In the genomic region with DNA sequence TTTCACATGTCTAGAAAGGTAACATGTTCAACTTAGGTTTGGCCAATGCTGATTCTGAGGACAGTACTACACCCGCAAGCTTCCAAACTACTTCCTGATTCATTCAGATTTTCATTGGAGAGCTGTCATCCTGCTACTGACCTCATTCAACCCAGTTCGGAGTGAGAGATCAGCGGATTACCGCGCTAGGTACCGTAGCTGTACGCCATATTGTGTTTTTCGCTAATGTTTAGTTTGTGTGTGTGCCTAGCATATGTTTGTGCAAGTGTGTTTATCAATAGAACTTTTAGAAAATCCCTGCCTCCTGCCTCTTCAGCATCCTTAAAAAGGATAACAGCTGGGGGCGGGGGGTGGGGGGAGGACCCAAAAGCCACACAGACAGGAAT, we compare ENCODE assay signal across 8 cellular contexts.
A peak's percentile ranks its signal among the peaks of the same experiment; 100 is the strongest.
DNase-seq lines count a peak whose midpoint lies in the region; FAIRE-seq lines count a peak whose summit lies in the region.

No MANE protein-coding gene starts in this region.

- H3K4me1 Mint-ChIP-seq in T-helper 2 cell treated with Interferon-gamma antibody and Interleukin-4, amounts not matched to agents 5 μg/mL and 100 μg/mL, for 36 hours (ENCODE audit: low read depth), result peaks cover 23% of the 10 kb centered on the region

- peak; percentile 52 for DNase-seq in NCI-H1436 (lab: John Stamatoyannopoulos, UW)
- DNase-seq in NCI-H1436 treated with DMSO at 0.1 percent for 48 hours (lab: John Stamatoyannopoulos, UW), result no peak
- DNase-seq in NCI-H146 treated with DMSO at 0.1 percent for 48 hours (lab: John Stamatoyannopoulos, UW; ENCODE audit: unreplicated experiment), result peak; percentile 67
- DNase-seq in T-helper 2 cell treated with Interferon-gamma antibody and Interleukin-4, amounts not matched to agents 5 μg/mL and 100 μg/mL, for 36 hours (ENCODE audit: low spot score), result peak; percentile 45
- DNase-seq in caudate nucleus (lab: John Stamatoyannopoulos, UW), result peak in 36 of 61 donors; percentile 1 to 59 (median 18)
- peak; percentile 10 to 15 for DNase-seq in stimulated activated CD4-positive, alpha-beta T cell treated with anti-CD3 and anti-CD28 coated beads, Interleukin-12 subunit alpha, Interleukin-12 subunit beta, amount 100 ng/mL, for 24 hours (ENCODE audit: low read depth in 2 of 2)
- DNase-seq in NK-92 (lab: John Stamatoyannopoulos, UW; ENCODE audit: unreplicated experiment), result no peak

- peak overlapping the region; percentile 96 for H3K4me3 Mint-ChIP-seq in T-helper 2 cell treated with Interferon-gamma antibody and Interleukin-4, amounts not matched to agents 5 μg/mL and 100 μg/mL, for 36 hours

- H3K27me3 Mint-ChIP-seq in T-helper 2 cell treated with Interferon-gamma antibody and Interleukin-4, amounts not matched to agents 5 μg/mL and 100 μg/mL, for 36 hours (ENCODE audit: low read depth), result no peaks in the 10 kb centered on the region

- peak overlapping the region; percentile 98 for H3K27ac ChIP-seq in caudate nucleus (ENCODE audit: low read depth, low read length)

- peaks cover 4% of the 10 kb centered on the region for H3K36me3 Mint-ChIP-seq in T-helper 2 cell treated with Interferon-gamma antibody and Interleukin-4, amounts not matched to agents 5 μg/mL and 100 μg/mL, for 36 hours (ENCODE audit: low read depth)

- peak overlapping the region; percentile 98 for H3K27ac Mint-ChIP-seq in T-helper 2 cell treated with Interferon-gamma antibody and Interleukin-4, amounts not matched to agents 5 μg/mL and 100 μg/mL, for 36 hours

- no peaks in the 10 kb centered on the region for H3K9me3 Mint-ChIP-seq in T-helper 2 cell treated with Interferon-gamma antibody and Interleukin-4, amounts not matched to agents 5 μg/mL and 100 μg/mL, for 36 hours

- FAIRE-seq in islet of Langerhans (lab: Jason Lieb, UNC), result peak; percentile 98

Comparison
In these comparisons a context has a peak if more than half of its experiments do, and no peak if none do; other contexts are left out.
1. DNase-seq: peak in NCI-H1436 (single experiment), NCI-H146 treated with DMSO at 0.1 percent for 48 hours (single experiment), T-helper 2 cell treated with Interferon-gamma antibody and Interleukin-4, amounts not matched to agents 5 μg/mL and 100 μg/mL, for 36 hours (single experiment), caudate nucleus (36 of 61) and stimulated activated CD4-positive, alpha-beta T cell treated with anti-CD3 and anti-CD28 coated beads, Interleukin-12 subunit alpha, Interleukin-12 subunit beta, amount 100 ng/mL, for 24 hours (2 of 2); none in NCI-H1436 treated with DMSO at 0.1 percent for 48 hours (single experiment) and NK-92 (single experiment).